In genomic region chr10:22682237-22683192, GRCh38 we compare ENCODE assay signal across 8 cellular contexts. TPM values are rescaled to one million over a fixed set of nuclear protein-coding genes. Genes with fewer than 3 reads are reported as not detected.
DNase-seq lines count a peak whose midpoint lies in the region; ATAC-seq and TF ChIP-seq lines count a peak whose summit lies in the region.

No MANE protein-coding gene starts in this region.

- H3K27ac ChIP-seq in KOPT-K1 (ENCODE audit: low read depth, low read length, poor library complexity, severe bottlenecking) (peak overlapping the region; percentile 82), hepatocyte (peak overlapping the region; percentile 26), gastrocnemius medialis (no peak overlapping the region)

- no peaks in the 10 kb centered on the region for H3K9me3 Mint-ChIP-seq in activated CD8-positive, alpha-beta memory T cell treated with anti-CD3 and anti-CD28 coated beads, Interleukin-2, amount 10 ng/mL, durations not matched to agents 7 days and 5 days (ENCODE audit: low read depth)

- H3K4me1 ChIP-seq in hepatocyte (ENCODE audit: insufficient read depth) (peaks cover 24% of the 10 kb centered on the region), gastrocnemius medialis (peaks cover 0 to 3% of the 10 kb centered on the region in 2 donors)

- H4K20me1 ChIP-seq in hepatocyte (ENCODE audit: insufficient read depth, poor library complexity, severe bottlenecking) = no peaks in the 10 kb centered on the region

- in situ Hi-C loops in gastrocnemius medialis (cut with MboI; ENCODE audit: low sequenced_read_pairs in 4 of 4) = no loop called here

- peak; percentile 86 for DNase-seq in activated CD8-positive, alpha-beta memory T cell treated with anti-CD3 and anti-CD28 coated beads, Interleukin-2, amount 10 ng/mL, durations not matched to agents 7 days and 5 days
- DNase-seq in hepatocyte (ENCODE audit: low spot score) = no peak
- DNase-seq in stimulated activated naive CD8-positive, alpha-beta T cell treated with anti-CD3 and anti-CD28 coated beads, Interleukin-15, Interleukin-2, amounts not matched to agents 100 U/mL and 50 U/mL, for 24 hours = peak; percentile 53
- no peak for DNase-seq in NCI-H146 treated with DMSO at 0.1 percent for 48 hours (lab: John Stamatoyannopoulos, UW; ENCODE audit: unreplicated experiment)
- DNase-seq in gastrocnemius medialis = no peak
- DNase-seq in T1000 (lab: John Stamatoyannopoulos, UW) = no peak

- CTCF ChIA-PET in activated CD8-positive, alpha-beta memory T cell treated with anti-CD3 and anti-CD28 coated beads, Interleukin-2, amount 10 ng/mL, durations not matched to agents 7 days and 5 days (lab: Charles Lee) = interaction anchor here (0.5 to 3.2 kb wide), 14 partner anchors 10 to 1186 kb away, joined by 3 to 15 read pairs (median 5); partner anchors contain the start of gene PIP4K2A

- WGBS in hepatocyte (ENCODE audit: low lambda C conversion rate, missing lambda C conversion rate) = 78% methylated on average over 6 of the region's 6 CpGs

- no peaks in the 10 kb centered on the region for H3K27me3 ChIP-seq in hepatocyte
- H3K27me3 ChIP-seq in gastrocnemius medialis = no peaks in the 10 kb centered on the region

- H3K4me2 ChIP-seq in hepatocyte = peak overlapping the region; percentile 57

- H3K36me3 ChIP-seq in KOPT-K1 (ENCODE audit: insufficient read depth, low read length) (no peaks in the 10 kb centered on the region), hepatocyte (replicated peaks; ENCODE audit: insufficient read depth, low read depth) (no peaks in the 10 kb centered on the region), gastrocnemius medialis (no peaks in the 10 kb centered on the region)

- H3K4me1 Mint-ChIP-seq in activated CD8-positive, alpha-beta memory T cell treated with anti-CD3 and anti-CD28 coated beads, Interleukin-2, amount 10 ng/mL, durations not matched to agents 7 days and 5 days = peaks cover 83% of the 10 kb centered on the region

- intact Hi-C loops in gastrocnemius medialis (cut with DNase I; ENCODE audit: low total_unique reads) = no loop called here

- H3K9me3 ChIP-seq in KOPT-K1 (ENCODE audit: insufficient read depth, low read length, poor library complexity, severe bottlenecking) (no peaks in the 10 kb centered on the region), hepatocyte (ENCODE audit: low read depth) (no peaks in the 10 kb centered on the region), gastrocnemius medialis (no peaks in the 10 kb centered on the region)

- H3K79me2 ChIP-seq in hepatocyte = peaks cover 72% of the 10 kb centered on the region

- H3K9me2 ChIP-seq in hepatocyte (replicated peaks; ENCODE audit: insufficient read depth) = no peaks in the 10 kb centered on the region

- TF ChIP-seq CTCF in hepatocyte (IDR thresholded peaks at IDR 0.05; ENCODE audit: poor library complexity) (no peak), gastrocnemius medialis (IDR thresholded peaks at IDR 0.05 in 4 of 5, conservative IDR thresholded peaks at IDR 0.05 in 1 of 5) (no peak)

- peak; percentile 25 for ATAC-seq in GM19023 (IDR thresholded peaks at IDR 0.05; ENCODE audit: unreplicated experiment)
- peak; percentile 51 for ATAC-seq in activated CD8-positive, alpha-beta memory T cell treated with anti-CD3 and anti-CD28 coated beads, Interleukin-2, amount 10 ng/mL, durations not matched to agents 7 days and 5 days
- peak; percentile 54 for ATAC-seq in stimulated activated naive CD8-positive, alpha-beta T cell treated with anti-CD3 and anti-CD28 coated beads, Interleukin-15, Interleukin-2, amounts not matched to agents 100 U/mL and 50 U/mL, for 24 hours
- no peak for ATAC-seq in gastrocnemius medialis

- H2AFZ ChIP-seq in hepatocyte = no peak overlapping the region

- H3K4me3 ChIP-seq in hepatocyte (no peak overlapping the region), gastrocnemius medialis (no peak overlapping the region)

- H3K27ac Mint-ChIP-seq in activated CD8-positive, alpha-beta memory T cell treated with anti-CD3 and anti-CD28 coated beads, Interleukin-2, amount 10 ng/mL, durations not matched to agents 7 days and 5 days = peak overlapping the region; percentile 99

- H3K4me3 Mint-ChIP-seq in activated CD8-positive, alpha-beta memory T cell treated with anti-CD3 and anti-CD28 coated beads, Interleukin-2, amount 10 ng/mL, durations not matched to agents 7 days and 5 days = peak overlapping the region; percentile 64

- TF ChIP-seq POLR2A in gastrocnemius medialis (IDR thresholded peaks at IDR 0.05) = no peak

- H3K27me3 Mint-ChIP-seq in activated CD8-positive, alpha-beta memory T cell treated with anti-CD3 and anti-CD28 coated beads, Interleukin-2, amount 10 ng/mL, durations not matched to agents 7 days and 5 days = no peaks in the 10 kb centered on the region

- H3K36me3 Mint-ChIP-seq in activated CD8-positive, alpha-beta memory T cell treated with anti-CD3 and anti-CD28 coated beads, Interleukin-2, amount 10 ng/mL, durations not matched to agents 7 days and 5 days = peaks cover 15% of the 10 kb centered on the region

RNA-seq across cellular contexts. Expression of gene PIP4K2A, which starts 31.9 kb away (rescaled TPM):
- 100 to 1,000 TPM; 129 to 136 TPM for total RNA-seq in activated CD8-positive, alpha-beta memory T cell treated with anti-CD3 and anti-CD28 coated beads, Interleukin-2, amount 10 ng/mL, durations not matched to agents 7 days and 5 days
- total RNA-seq in hepatocyte (20.5 and 31.1 TPM in 2 replicates), gastrocnemius medialis (1 to 10 TPM; 3.9 to 7.5 (median 4.7) TPM)
- polyA plus RNA-seq in hepatocyte = 15.1 and 16.5 TPM in 2 replicates

Comparison
In these comparisons a context has a peak if more than half of its experiments do, and no peak if none do; other contexts are left out.
1. ATAC-seq: peak in GM19023 (single experiment), activated CD8-positive, alpha-beta memory T cell treated with anti-CD3 and anti-CD28 coated beads, Interleukin-2, amount 10 ng/mL, durations not matched to agents 7 days and 5 days (single experiment) and stimulated activated naive CD8-positive, alpha-beta T cell treated with anti-CD3 and anti-CD28 coated beads, Interleukin-15, Interleukin-2, amounts not matched to agents 100 U/mL and 50 U/mL, for 24 hours (single experiment); none in gastrocnemius medialis (0 of 2).
2. H3K27ac ChIP-seq: peak in KOPT-K1 (single experiment) and hepatocyte (single experiment); none in gastrocnemius medialis (0 of 4).
3. DNase-seq: peak in activated CD8-positive, alpha-beta memory T cell treated with anti-CD3 and anti-CD28 coated beads, Interleukin-2, amount 10 ng/mL, durations not matched to agents 7 days and 5 days (single experiment) and stimulated activated naive CD8-positive, alpha-beta T cell treated with anti-CD3 and anti-CD28 coated beads, Interleukin-15, Interleukin-2, amounts not matched to agents 100 U/mL and 50 U/mL, for 24 hours (single experiment); none in hepatocyte (single experiment), NCI-H146 treated with DMSO at 0.1 percent for 48 hours (single experiment), gastrocnemius medialis (0 of 2) and T1000 (single experiment).